Comparison of ENCODE assay signal across 8 cellular contexts in genomic region chr11:6755303-6755952, GRCh38. TPM values are rescaled to one million over a fixed set of nuclear protein-coding genes. Genes with fewer than 3 reads are reported as not detected.
DNase-seq lines count a peak whose midpoint lies in the region; ATAC-seq and TF ChIP-seq lines count a peak whose summit lies in the region.

No MANE protein-coding gene starts in this region.

- no peaks in the 10 kb centered on the region for H3K9me3 Mint-ChIP-seq in central memory CD8-positive, alpha-beta T cell
- H3K9me3 Mint-ChIP-seq in type B pancreatic cell, result no peaks in the 10 kb centered on the region

- no peaks in the 10 kb centered on the region for H3K4me1 Mint-ChIP-seq in central memory CD8-positive, alpha-beta T cell
- H3K4me1 Mint-ChIP-seq in type B pancreatic cell (ENCODE audit: unreplicated experiment), result no peaks in the 10 kb centered on the region

- no peak overlapping the region for H3K27ac Mint-ChIP-seq in central memory CD8-positive, alpha-beta T cell (ENCODE audit: low read depth)
- H3K27ac Mint-ChIP-seq in type B pancreatic cell, result no peak overlapping the region

- peak; percentile 91 for TF ChIP-seq CTCF in type B pancreatic cell (conservative IDR thresholded peaks at IDR 0.05)

- ATAC-seq in GM19467 (IDR thresholded peaks at IDR 0.05; ENCODE audit: unreplicated experiment) (peak; percentile 52), left lobe of liver (peak; percentile 86), HG03521 (IDR thresholded peaks at IDR 0.05; ENCODE audit: unreplicated experiment) (no peak)
- peak; percentile 43 for ATAC-seq in central memory CD8-positive, alpha-beta T cell (replicated peaks; ENCODE audit: extremely low read depth, poor library complexity, severe bottlenecking)

- H3K4me3 Mint-ChIP-seq in central memory CD8-positive, alpha-beta T cell, result no peak overlapping the region
- H3K4me3 Mint-ChIP-seq in type B pancreatic cell, result no peak overlapping the region

- no peaks in the 10 kb centered on the region for H3K36me3 Mint-ChIP-seq in central memory CD8-positive, alpha-beta T cell (ENCODE audit: insufficient read depth)
- H3K36me3 Mint-ChIP-seq in type B pancreatic cell, result no peaks in the 10 kb centered on the region

- H3K27me3 Mint-ChIP-seq in central memory CD8-positive, alpha-beta T cell, result peaks cover 4% of the 10 kb centered on the region
- no peaks in the 10 kb centered on the region for H3K27me3 Mint-ChIP-seq in type B pancreatic cell

- DNase-seq in NCI-H1417 (lab: John Stamatoyannopoulos, UW) (peak; percentile 7 to 50 (median 36)), NCI-H1417 treated with DMSO at 0.1 percent for 48 hours (lab: John Stamatoyannopoulos, UW) (no peak), RKO (ENCODE audit: low spot score) (peak; percentile 49), left lobe of liver (ENCODE audit: low spot score) (no peak), type B pancreatic cell (ENCODE audit: extremely low spot score, unreplicated experiment) (no peak)
- DNase-seq in central memory CD8-positive, alpha-beta T cell (ENCODE audit: low spot score in 2 of 2), result peak in 1 of 2 donors; percentile 16

RNA-seq across cellular contexts. Expression of gene OR2AG2, which starts 16.3 kb away (rescaled TPM):
- not detected for total RNA-seq in left lobe of liver
- 0.07 TPM in 1 of 2 replicates, not detected in the other for total RNA-seq in type B pancreatic cell (ENCODE audit: low replicate concordance)

RNA-seq across cellular contexts. Expression of gene OR2AG1, which starts 27.4 kb away (rescaled TPM):
- total RNA-seq in left lobe of liver (not detected), type B pancreatic cell (ENCODE audit: low replicate concordance) (not detected in 2 replicates)

RNA-seq across cellular contexts. Expression of gene OR6A2, which starts 44.1 kb away (rescaled TPM):
- total RNA-seq in left lobe of liver (not detected), type B pancreatic cell (ENCODE audit: low replicate concordance) (0.07 and 0.27 TPM in 2 replicates)

Comparison
In these comparisons a context has a peak if more than half of its experiments do, and no peak if none do; other contexts are left out.
1. DNase-seq: peak in NCI-H1417 (3 of 3) and RKO (single experiment); none in NCI-H1417 treated with DMSO at 0.1 percent for 48 hours (single experiment), left lobe of liver (single experiment) and type B pancreatic cell (single experiment).